In genomic region chr17:63137163-63137562, GRCh38 we compare ENCODE assay signal across 27 cellular contexts.
"Had no signal": no experiment of that assay in that cellular context is flagged by ENCODE, and none has a peak within 500 bp of the region (broad histone marks: within the 10 kb centered on the region; RNA-seq: fewer than 3 reads in every experiment).

No MANE protein-coding gene starts in this region.

- H3K4me3 Mint-ChIP-seq: activated CD4-positive, alpha-beta memory T cell treated with anti-CD3 and anti-CD28 coated beads, Interleukin-2, amount 10 ng/mL, durations not matched to agents 7 days and 5 days; activated CD4-positive, alpha-beta T cell treated with anti-CD3 and anti-CD28 coated beads, Interleukin-2, amount 10 ng/mL, durations not matched to agents 7 days and 5 days; activated naive CD4-positive, alpha-beta T cell treated with anti-CD3 and anti-CD28 coated beads, Interleukin-2, amount 10 ng/mL, durations not matched to agents 7 days and 5 days; activated naive CD8-positive, alpha-beta T cell treated with anti-CD3 and anti-CD28 coated beads, Interleukin-2, amount 10 ng/mL, durations not matched to agents 7 days and 5 days; activated T-cell treated with anti-CD3 and anti-CD28 coated beads, Interleukin-2, amount 50 U/mL, for 24 hours; activated T-cell treated with anti-CD3 and anti-CD28 coated beads, Interleukin-2, amount 50 U/mL, for 72 hours; T-cell; T-helper 17 cell had no signal

- H3K4me1 Mint-ChIP-seq: activated naive CD4-positive, alpha-beta T cell treated with anti-CD3 and anti-CD28 coated beads, Interleukin-2, amount 10 ng/mL, durations not matched to agents 7 days and 5 days; T-helper 17 cell had no signal

- DNase-seq: activated CD4-positive, alpha-beta memory T cell treated with anti-CD3 and anti-CD28 coated beads, Interleukin-2, amount 10 ng/mL, durations not matched to agents 7 days and 5 days; activated CD4-positive, alpha-beta T cell treated with anti-CD3 and anti-CD28 coated beads for 1 hour; activated CD4-positive, alpha-beta T cell treated with anti-CD3 and anti-CD28 coated beads for 4 hours; activated CD4-positive, alpha-beta T cell treated with anti-CD3 and anti-CD28 coated beads, Interleukin-2, amount 10 ng/mL, durations not matched to agents 7 days and 5 days; activated CD4-positive, alpha-beta T cell treated with anti-CD3 and anti-CD28 coated beads, Interleukin-2, amount 50 U/mL, for 4 hours; activated CD4-positive, CD25-positive, alpha-beta regulatory T cell; activated CD8-positive, alpha-beta memory T cell treated with anti-CD3 and anti-CD28 coated beads, Interleukin-2, amount 50 U/mL, for 48 hours; activated gamma-delta T cell; activated naive CD4-positive, alpha-beta T cell; activated naive CD4-positive, alpha-beta T cell treated with anti-CD3 and anti-CD28 coated beads, Interleukin-2, amount 10 ng/mL, durations not matched to agents 7 days and 5 days; activated naive CD8-positive, alpha-beta T cell treated with anti-CD3 and anti-CD28 coated beads, Interleukin-2, amount 10 ng/mL, durations not matched to agents 7 days and 5 days; activated T-cell treated with anti-CD3 and anti-CD28 coated beads for 4 hours; activated T-cell treated with anti-CD3 and anti-CD28 coated beads, Interleukin-2, amount 50 U/mL, for 24 hours; activated T-cell treated with anti-CD3 and anti-CD28 coated beads, Interleukin-2, amount 50 U/mL, for 72 hours; brain microvascular endothelial cell; cortex of kidney; dermis blood vessel endothelial cell; effector CD8-positive, alpha-beta T cell; esophagus squamous epithelium; foreskin melanocyte; SW 1271; T-cell; T-helper 17 cell had no signal

- H3K36me3 ChIP-seq: ascending aorta, brain microvascular endothelial cell, esophagus squamous epithelium, gastroesophageal sphincter had no signal

- ATAC-seq: activated naive CD4-positive, alpha-beta T cell treated with anti-CD3 and anti-CD28 coated beads, Interleukin-2, amount 50 U/mL, for 72 hours; activated T-cell treated with anti-CD3 and anti-CD28 coated beads, Interleukin-2, amount 50 U/mL, for 72 hours; gastroesophageal sphincter; T-cell; T-helper 17 cell had no signal

- H3K9me3 ChIP-seq: ascending aorta, esophagus squamous epithelium, gastroesophageal sphincter had no signal

- H3K36me3 Mint-ChIP-seq: activated naive CD4-positive, alpha-beta T cell treated with anti-CD3 and anti-CD28 coated beads, Interleukin-2, amount 10 ng/mL, durations not matched to agents 7 days and 5 days; activated naive CD4-positive, alpha-beta T cell treated with anti-CD3 and anti-CD28 coated beads, Interleukin-2, amount 50 U/mL, for 72 hours; activated naive CD8-positive, alpha-beta T cell treated with anti-CD3 and anti-CD28 coated beads, Interleukin-2, amount 10 ng/mL, durations not matched to agents 7 days and 5 days; T-cell had no signal

- H3K4me3 ChIP-seq: ascending aorta, esophagus squamous epithelium, gastroesophageal sphincter had no signal

- H3K27ac ChIP-seq: ascending aorta, brain microvascular endothelial cell, epithelial cell of prostate, esophagus squamous epithelium, gastroesophageal sphincter had no signal

- H3K9me3 Mint-ChIP-seq: activated CD4-positive, alpha-beta memory T cell treated with anti-CD3 and anti-CD28 coated beads, Interleukin-2, amount 10 ng/mL, durations not matched to agents 7 days and 5 days; activated CD4-positive, alpha-beta T cell treated with anti-CD3 and anti-CD28 coated beads, Interleukin-2, amount 10 ng/mL, durations not matched to agents 7 days and 5 days; activated naive CD4-positive, alpha-beta T cell treated with anti-CD3 and anti-CD28 coated beads, Interleukin-2, amount 10 ng/mL, durations not matched to agents 7 days and 5 days; activated naive CD4-positive, alpha-beta T cell treated with anti-CD3 and anti-CD28 coated beads, Interleukin-2, amount 50 U/mL, for 72 hours; activated naive CD8-positive, alpha-beta T cell treated with anti-CD3 and anti-CD28 coated beads, Interleukin-2, amount 10 ng/mL, durations not matched to agents 7 days and 5 days; activated T-cell treated with anti-CD3 and anti-CD28 coated beads, Interleukin-2, amount 50 U/mL, for 24 hours; activated T-cell treated with anti-CD3 and anti-CD28 coated beads, Interleukin-2, amount 50 U/mL, for 72 hours; T-cell had no signal

- H3K27ac Mint-ChIP-seq: activated CD4-positive, alpha-beta memory T cell treated with anti-CD3 and anti-CD28 coated beads, Interleukin-2, amount 10 ng/mL, durations not matched to agents 7 days and 5 days; activated CD4-positive, alpha-beta T cell treated with anti-CD3 and anti-CD28 coated beads, Interleukin-2, amount 10 ng/mL, durations not matched to agents 7 days and 5 days; activated naive CD4-positive, alpha-beta T cell treated with anti-CD3 and anti-CD28 coated beads, Interleukin-2, amount 10 ng/mL, durations not matched to agents 7 days and 5 days; activated naive CD4-positive, alpha-beta T cell treated with anti-CD3 and anti-CD28 coated beads, Interleukin-2, amount 50 U/mL, for 72 hours; activated naive CD8-positive, alpha-beta T cell treated with anti-CD3 and anti-CD28 coated beads, Interleukin-2, amount 10 ng/mL, durations not matched to agents 7 days and 5 days; activated T-cell treated with anti-CD3 and anti-CD28 coated beads, Interleukin-2, amount 50 U/mL, for 24 hours; activated T-cell treated with anti-CD3 and anti-CD28 coated beads, Interleukin-2, amount 50 U/mL, for 72 hours; T-cell; T-helper 17 cell had no signal

- H3K27me3 ChIP-seq: ascending aorta, brain microvascular endothelial cell, esophagus squamous epithelium, gastroesophageal sphincter had no signal

- H3K27me3 Mint-ChIP-seq: activated CD4-positive, alpha-beta memory T cell treated with anti-CD3 and anti-CD28 coated beads, Interleukin-2, amount 10 ng/mL, durations not matched to agents 7 days and 5 days; activated CD4-positive, alpha-beta T cell treated with anti-CD3 and anti-CD28 coated beads, Interleukin-2, amount 10 ng/mL, durations not matched to agents 7 days and 5 days; activated naive CD4-positive, alpha-beta T cell treated with anti-CD3 and anti-CD28 coated beads, Interleukin-2, amount 10 ng/mL, durations not matched to agents 7 days and 5 days; activated naive CD8-positive, alpha-beta T cell treated with anti-CD3 and anti-CD28 coated beads, Interleukin-2, amount 10 ng/mL, durations not matched to agents 7 days and 5 days; activated T-cell treated with anti-CD3 and anti-CD28 coated beads, Interleukin-2, amount 50 U/mL, for 24 hours; T-cell; T-helper 17 cell had no signal

- H3K4me1 ChIP-seq: ascending aorta, esophagus squamous epithelium had no signal
